ENCODE assay signal across 8 cellular contexts in the genomic region with DNA sequence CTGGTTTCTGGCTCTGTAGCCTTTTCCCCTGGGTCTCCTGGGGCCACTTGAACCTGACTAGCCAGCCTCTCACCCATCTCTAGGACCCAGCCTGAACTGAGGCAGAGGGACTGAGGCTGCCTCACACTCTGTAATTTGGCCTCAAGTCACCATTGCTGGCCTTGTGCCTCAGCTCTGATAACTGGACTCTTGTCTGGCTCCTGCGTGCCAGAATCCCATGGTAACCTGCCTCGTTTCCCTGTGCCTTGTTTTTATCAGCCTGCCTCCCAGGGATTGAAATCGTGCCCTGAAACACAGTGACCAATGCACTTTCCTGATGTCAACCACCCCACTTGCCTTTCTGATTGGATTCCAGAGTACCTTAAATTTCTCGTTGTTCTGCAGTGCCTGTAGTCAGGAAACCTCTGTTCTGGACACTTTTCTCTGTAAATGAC. TPM values are rescaled to one million over a fixed set of nuclear protein-coding genes. Genes with fewer than 3 reads are reported as not detected.
DNase-seq lines count a peak whose midpoint lies in the region; ATAC-seq and TF ChIP-seq lines count a peak whose summit lies in the region.

No MANE protein-coding gene starts in this region.

- no peak overlapping the region for H3K27ac Mint-ChIP-seq in Calu3 (ENCODE audit: unreplicated experiment)

- no peak overlapping the region for H3K4me3 Mint-ChIP-seq in Calu3 (ENCODE audit: low read depth, unreplicated experiment)

- H3K4me3 ChIP-seq in HEK293 (ENCODE audit: low read depth, low read length) (no peak overlapping the region), skeletal muscle satellite cell (ENCODE audit: low read length) (no peak overlapping the region)

- H3K36me3 Mint-ChIP-seq in Calu3 (ENCODE audit: insufficient read depth, unreplicated experiment) = no peaks in the 10 kb centered on the region

- TF ChIP-seq CTCF in HEK293 (tag by site-specific recombination; IDR thresholded peaks at IDR 0.05) (no peak), Calu3 (IDR thresholded peaks at IDR 0.05; ENCODE audit: unreplicated experiment) (no peak)

- peak overlapping the region; percentile 1 for H3K4me2 ChIP-seq in skeletal muscle satellite cell (ENCODE audit: low read length)

- peaks cover 21% of the 10 kb centered on the region for H3K4me1 ChIP-seq in HEK293 (ENCODE audit: control insufficient read depth, insufficient read depth, low read length)
- peaks cover 65% of the 10 kb centered on the region for H3K4me1 ChIP-seq in skeletal muscle satellite cell (ENCODE audit: control insufficient read depth, insufficient read depth, low read length)

- POLR2A ChIA-PET in HEK293 (lab: Yijun Ruan, JAX) = interaction anchor here (0.9 kb wide), 1 partner anchor 22 kb away, joined by 3 read pairs; no protein-coding TSS in a partner anchor

- H3K4me1 Mint-ChIP-seq in Calu3 (ENCODE audit: low read depth, unreplicated experiment) = no peaks in the 10 kb centered on the region

- intact Hi-C loops in Calu3 (cut with micrococcal nuclease; ENCODE audit: unreplicated experiment) = no loop called here

- no peak overlapping the region for H3K27ac ChIP-seq in HEK293 (ENCODE audit: extremely low read depth, low read depth, low read length)

- CTCF ChIA-PET in HEK293 (lab: Yijun Ruan, JAX) = interaction anchor here (0.7 kb wide), 1 partner anchor 75 kb away, joined by 4 read pairs; no protein-coding TSS in a partner anchor
- CTCF ChIA-PET in Calu3 (lab: Charles Lee) = no interaction called here

- H3K9me3 Mint-ChIP-seq in Calu3 (ENCODE audit: low read depth, unreplicated experiment) = no peaks in the 10 kb centered on the region

- H3K9me3 ChIP-seq in HEK293 (ENCODE audit: control insufficient read depth, insufficient read depth, low read depth, low read length) = no peaks in the 10 kb centered on the region
- H3K9me3 ChIP-seq in skeletal muscle satellite cell (replicated peaks; ENCODE audit: low read length) = no peaks in the 10 kb centered on the region

- H3K27me3 ChIP-seq in skeletal muscle satellite cell (ENCODE audit: control insufficient read depth, insufficient read depth, low read length) = no peaks in the 10 kb centered on the region

- ATAC-seq in HG02973 (IDR thresholded peaks at IDR 0.05; ENCODE audit: unreplicated experiment) (no peak), HG02678 (IDR thresholded peaks at IDR 0.05; ENCODE audit: unreplicated experiment) (no peak)

- DNase-seq in amniotic epithelial cell (ENCODE audit: low read depth) (peak; percentile 55), hepatic stellate cell (ENCODE audit: low spot score) (peak; percentile 23), MV-4-11 (lab: John Stamatoyannopoulos, UW) (no peak), Calu3 (no peak)

- peak overlapping the region; percentile 19 for H3K9ac ChIP-seq in skeletal muscle satellite cell (ENCODE audit: low read depth, low read length)

- BruUV-seq in Calu3 (replicated peaks; lab: Mats Ljungman, UMichigan) = no TSS peak

- no peaks in the 10 kb centered on the region for H3K27me3 Mint-ChIP-seq in Calu3 (ENCODE audit: unreplicated experiment)

- H3K36me3 ChIP-seq in HEK293 (ENCODE audit: control insufficient read depth in 2 of 2, insufficient read depth in 1 of 2, low read length in 2 of 2) (peaks cover 0 to 3% of the 10 kb centered on the region in 2 experiments; a peak in 1 of 3 replicates), skeletal muscle satellite cell (ENCODE audit: insufficient read depth, low read length) (no peaks in the 10 kb centered on the region)

TF ChIP-seq in HEK293, 187 proteins besides CTCF, POLR2A, EP300 and RAD21:
- peak; percentile 75 for TF ChIP-seq ZBTB17 (tag by site-specific recombination; IDR thresholded peaks at IDR 0.05)
- no peak for TF ChIP-seq ZNF768 (tag by site-specific recombination; IDR thresholded peaks at IDR 0.05)
- TF ChIP-seq BCL11B (tag by site-specific recombination; IDR thresholded peaks at IDR 0.05; ENCODE audit: low read depth) = no peak
- TF ChIP-seq GLIS1 (tag by site-specific recombination; IDR thresholded peaks at IDR 0.05) = peak; percentile 91
- peak; percentile 83 for TF ChIP-seq ZNF600 (tag by site-specific recombination; IDR thresholded peaks at IDR 0.05)

RNA-seq across cellular contexts. Expression of a gene that starts 27.9 kb away (rescaled TPM):
- 10.9 and 11.6 TPM in 2 replicates for total RNA-seq in skeletal muscle satellite cell (2012; rRNA removed)
- total RNA-seq in Calu3 (2022) = 17.5 and 22.9 TPM in 2 replicates

Comparison
In these comparisons a context has a peak if more than half of its experiments do, and no peak if none do; other contexts are left out.
1. DNase-seq: peak in amniotic epithelial cell (single experiment) and hepatic stellate cell (single experiment); none in MV-4-11 (single experiment) and Calu3 (single experiment).